In genomic region chr15:39793923-39794322, GRCh38 we compare ENCODE assay signal across 24 cellular contexts.
"Had no signal": no experiment of that assay in that cellular context is flagged by ENCODE, and none has a peak within 500 bp of the region (broad histone marks: within the 10 kb centered on the region; RNA-seq: fewer than 3 reads in every experiment).

No MANE protein-coding gene starts in this region.

- DNase-seq: KBM-7; MV-4-11; NCI-H1048; NCI-H1105; NCI-H1417; NCI-H1436 treated with DMSO at 0.1 percent for 48 hours; NCI-H1694; NCI-H187 treated with DMSO at 0.1 percent for 48 hours; NCI-H2029 treated with DMSO at 0.1 percent for 48 hours; NCI-H2171 treated with DMSO at 0.1 percent for 48 hours; NCI-H345; NCI-H446 treated with DMSO at 0.1 percent for 48 hours; NCI-H510A treated with DMSO at 0.1 percent for 48 hours; NCI-H526; NCI-H748 treated with DMSO at 0.1 percent for 48 hours; NK-92 treated with Interleukin-12 subunit alpha and Interleukin-12 subunit beta, amount 100 ng/mL, for 24 hours; PC-3; SHP77; SW 1271; T-cell had no signal

- H3K36me3 Mint-ChIP-seq: IgD-negative memory B cell, T-cell had no signal

- H3K4me1 Mint-ChIP-seq: IgD-negative memory B cell, T-cell had no signal

- H3K4me3 Mint-ChIP-seq: IgD-negative memory B cell; T-cell; T-helper 1 cell treated with Interleukin-12 subunit alpha and Interleukin-12 subunit beta and Interleukin-4 antibody, amounts not matched to agents 30 μg/mL and 1 μg/mL, for 36 hours had no signal

- H3K27ac ChIP-seq: RWPE1 had no signal

- ATAC-seq: Panc1, PC-3, T-cell had no signal

- H3K27ac Mint-ChIP-seq: IgD-negative memory B cell; T-cell; T-helper 1 cell treated with Interleukin-12 subunit alpha and Interleukin-12 subunit beta and Interleukin-4 antibody, amounts not matched to agents 30 μg/mL and 1 μg/mL, for 36 hours had no signal

- H3K9me3 Mint-ChIP-seq: IgD-negative memory B cell; T-cell; T-helper 1 cell treated with Interleukin-12 subunit alpha and Interleukin-12 subunit beta and Interleukin-4 antibody, amounts not matched to agents 30 μg/mL and 1 μg/mL, for 36 hours had no signal
